Comparison of ENCODE assay signal across 8 cellular contexts in the genomic region with DNA sequence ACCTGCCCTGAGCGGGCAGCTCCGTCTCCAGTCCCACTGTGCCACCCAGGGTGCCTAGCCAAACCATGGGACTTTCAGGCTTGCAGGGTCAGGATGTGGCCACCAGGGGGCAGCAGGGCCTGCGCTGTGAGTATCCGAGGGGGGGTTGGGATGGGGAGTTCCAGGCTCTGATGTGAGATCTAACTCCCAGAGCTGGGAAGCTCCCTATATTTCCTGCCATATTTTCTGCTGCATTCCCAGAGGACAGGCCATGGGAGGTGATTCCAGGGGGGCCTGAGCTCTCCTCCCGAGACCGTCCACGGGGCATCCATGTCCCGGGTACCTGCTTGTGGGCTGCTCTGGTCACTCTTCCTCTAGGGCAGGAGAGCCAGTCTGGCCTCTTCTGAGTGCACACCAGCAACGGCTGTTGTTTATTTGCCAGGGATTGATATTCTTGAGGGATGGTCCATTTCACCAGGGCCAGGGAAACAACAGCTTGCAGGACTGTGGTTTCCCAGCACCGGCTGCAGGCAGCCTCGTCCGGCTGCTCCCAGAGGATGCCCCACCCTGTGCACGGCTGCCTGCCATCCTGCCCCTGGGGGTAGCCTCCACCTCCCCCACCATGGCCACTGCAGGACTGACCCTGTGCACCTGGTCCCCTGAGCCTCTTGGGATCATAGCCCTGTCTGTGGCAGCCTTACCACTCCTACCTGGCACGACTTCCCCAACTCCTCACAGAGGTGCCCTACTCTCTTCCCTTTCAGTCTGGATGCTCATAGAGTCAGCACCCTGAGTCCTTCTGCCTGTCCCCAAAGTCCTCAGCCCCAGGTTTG. TPM values are rescaled to one million over a fixed set of nuclear protein-coding genes. Genes with fewer than 3 reads are reported as not detected.
DNase-seq lines count a peak whose midpoint lies in the region; ATAC-seq and TF ChIP-seq lines count a peak whose summit lies in the region.

No MANE protein-coding gene starts in this region.

- no peaks in the 10 kb centered on the region for H3K79me2 ChIP-seq in SK-N-SH (ENCODE audit: insufficient read depth)

- WGBS in SK-N-SH (ENCODE audit: low lambda C conversion rate): 34% methylated on average over 11 of the region's 14 CpGs

- no peaks in the 10 kb centered on the region for H3K9me3 Mint-ChIP-seq in activated naive CD4-positive, alpha-beta T cell treated with anti-CD3 and anti-CD28 coated beads, Interleukin-2, amount 50 U/mL, for 24 hours
- H3K9me3 Mint-ChIP-seq in glutamatergic neuron (ENCODE audit: unreplicated experiment) (peaks cover 6% of the 10 kb centered on the region), type B pancreatic cell (no peaks in the 10 kb centered on the region)

- H3K9ac ChIP-seq in SK-N-SH: no peak overlapping the region

- no peaks in the 10 kb centered on the region for H3K9me3 ChIP-seq in SK-N-SH

- no peaks in the 10 kb centered on the region for H3K9me2 ChIP-seq in SK-N-SH

- no peaks in the 10 kb centered on the region for H4K20me1 ChIP-seq in SK-N-SH (ENCODE audit: insufficient read depth)

- no peak overlapping the region for H3K27ac Mint-ChIP-seq in activated naive CD4-positive, alpha-beta T cell treated with anti-CD3 and anti-CD28 coated beads, Interleukin-2, amount 50 U/mL, for 24 hours
- H3K27ac Mint-ChIP-seq in glutamatergic neuron (ENCODE audit: unreplicated experiment) (peak overlapping the region; percentile 96), type B pancreatic cell (peak overlapping the region; percentile 39)

- H3K36me3 Mint-ChIP-seq in activated naive CD4-positive, alpha-beta T cell treated with anti-CD3 and anti-CD28 coated beads, Interleukin-2, amount 50 U/mL, for 24 hours: no peaks in the 10 kb centered on the region
- no peaks in the 10 kb centered on the region for H3K36me3 Mint-ChIP-seq in glutamatergic neuron (ENCODE audit: unreplicated experiment)
- H3K36me3 Mint-ChIP-seq in type B pancreatic cell: no peaks in the 10 kb centered on the region

- peak overlapping the region; percentile 70 for H3K4me3 Mint-ChIP-seq in activated naive CD4-positive, alpha-beta T cell treated with anti-CD3 and anti-CD28 coated beads, Interleukin-2, amount 50 U/mL, for 24 hours
- H3K4me3 Mint-ChIP-seq in glutamatergic neuron (ENCODE audit: unreplicated experiment) (peak overlapping the region; percentile 90), type B pancreatic cell (peak overlapping the region; percentile 52)

- ATAC-seq in HG02840 (IDR thresholded peaks at IDR 0.05; ENCODE audit: low FRiP score, unreplicated experiment): no peak

- H3K27me3 Mint-ChIP-seq in activated naive CD4-positive, alpha-beta T cell treated with anti-CD3 and anti-CD28 coated beads, Interleukin-2, amount 50 U/mL, for 24 hours: no peaks in the 10 kb centered on the region
- H3K27me3 Mint-ChIP-seq in glutamatergic neuron (ENCODE audit: unreplicated experiment) (peaks cover 19% of the 10 kb centered on the region), type B pancreatic cell (peaks cover 4% of the 10 kb centered on the region)

- TF ChIP-seq CTCF in SK-N-SH (IDR thresholded peaks at IDR 0.05): peak; percentile 63
- peak; percentile 98 for TF ChIP-seq CTCF in glutamatergic neuron (IDR thresholded peaks at IDR 0.05; ENCODE audit: partially characterized antibody, unreplicated experiment)
- TF ChIP-seq CTCF in type B pancreatic cell (conservative IDR thresholded peaks at IDR 0.05): peak; percentile 96

- CTCF ChIA-PET in SK-N-SH (lab: Yijun Ruan, JAX): interaction anchor here (0.5 to 13.1 kb wide), 93 partner anchors 8 to 1166 kb away, joined by 3 to 194 read pairs (median 5); partner anchors contain the start of genes CD300LB, CD300LD and TTYH2

- H3K4me3 ChIP-seq in SK-N-SH (ENCODE audit: low read depth in 2 of 2, low read length in 1 of 2): no peak overlapping the region; a peak in 1 of 4 replicates

- H3K4me1 Mint-ChIP-seq in activated naive CD4-positive, alpha-beta T cell treated with anti-CD3 and anti-CD28 coated beads, Interleukin-2, amount 50 U/mL, for 24 hours: peaks cover 17% of the 10 kb centered on the region
- H3K4me1 Mint-ChIP-seq in glutamatergic neuron (ENCODE audit: low read depth, unreplicated experiment) (peaks cover 23% of the 10 kb centered on the region), type B pancreatic cell (ENCODE audit: unreplicated experiment) (no peaks in the 10 kb centered on the region)

- no peak for TF ChIP-seq EP300 in SK-N-SH (IDR thresholded peaks at IDR 0.05; ENCODE audit: borderline replicate concordance in 1 of 2, low read depth in 1 of 2, low read length in 1 of 2)

- no peaks in the 10 kb centered on the region for H3K27me3 ChIP-seq in SK-N-SH (ENCODE audit: insufficient read depth)

- in situ Hi-C loops in Caki2 (cut with HindIII; ENCODE audit: low pct_unique_long_range_greater_than_20kb, low sequenced_read_pairs): no loop called here

- H3K36me3 ChIP-seq in SK-N-SH (replicated peaks in 1 of 2; ENCODE audit: control insufficient read depth in 1 of 2, insufficient read depth in 2 of 2, low read length in 1 of 2): no peaks in the 10 kb centered on the region

- no peak overlapping the region for H3K4me2 ChIP-seq in SK-N-SH

- H3F3A ChIP-seq in SK-N-SH (replicated peaks; ENCODE audit: insufficient read depth): no peaks in the 10 kb centered on the region

- no peak overlapping the region for H3K27ac ChIP-seq in SK-N-SH (ENCODE audit: low read depth in 2 of 2, low read length in 1 of 2)

- TF ChIP-seq RAD21 in SK-N-SH (IDR thresholded peaks at IDR 0.05; ENCODE audit: low read length): peak; percentile 72

- DNase-seq in Caki2 (ENCODE audit: low read depth) (peak; percentile 41), HUDEP-2 (lab: John Stamatoyannopoulos, UW; ENCODE audit: unreplicated experiment in 76 of 76) (peak in 58 of 76 experiments; percentile 6 to 77 (median 42)), SK-N-SH (peak; percentile 95), glutamatergic neuron (peak; percentile 81), posterior cingulate gyrus (peak; percentile 65 to 97 (median 84)), type B pancreatic cell (ENCODE audit: extremely low spot score, unreplicated experiment) (no peak)

- intact Hi-C loops in posterior cingulate gyrus (cut with DNase I): no loop called here

- H3K4me1 ChIP-seq in SK-N-SH (ENCODE audit: control insufficient read depth in 1 of 2, insufficient read depth in 2 of 2, low read depth in 1 of 2, low read length in 1 of 2): peaks cover 0 to 5% of the 10 kb centered on the region in 2 experiments; a peak in 1 of 4 replicates

- no peak overlapping the region for H2AFZ ChIP-seq in SK-N-SH (ENCODE audit: low read depth)

- POLR2A ChIA-PET in SK-N-SH (lab: Yijun Ruan, JAX): no interaction called here

TF ChIP-seq in SK-N-SH, 30 proteins besides CTCF, POLR2A, EP300 and RAD21:
- peak; percentile 69; the same call in 1 of the 2 replicates for TF ChIP-seq SMC3 (IDR thresholded peaks at IDR 0.05; ENCODE audit: low read depth, low read length)
- TF ChIP-seq FOXM1 (IDR thresholded peaks at IDR 0.05; ENCODE audit: low read depth): no peak

RNA-seq across cellular contexts. Expression of gene GPR142, which starts 1.2 kb away (rescaled TPM):
- total RNA-seq in Caki2 (2014; rRNA removed; shearing (Covaris generic); ENCODE audit: low replicate concordance): not detected in 2 replicates
- polyA plus RNA-seq in SK-N-SH (2012; rRNA removed): not detected in 2 replicates
- polyA plus RNA-seq in SK-N-SH (2012; cell fraction: cytosol; rRNA removed): not detected in 2 replicates
- polyA plus RNA-seq in SK-N-SH (2012; cell fraction: nucleus; rRNA removed): not detected in 2 replicates
- total RNA-seq in glutamatergic neuron (ENCODE audit: unreplicated experiment): 20.7 TPM
- 4.1 and 8.8 TPM in 2 replicates for total RNA-seq in type B pancreatic cell (ENCODE audit: low replicate concordance)

RNA-seq across cellular contexts. Expression of gene BTBD17, which starts 6.9 kb away (rescaled TPM):
- total RNA-seq in Caki2 (2014; rRNA removed; shearing (Covaris generic); ENCODE audit: low replicate concordance): not detected in 2 replicates
- polyA plus RNA-seq in SK-N-SH (2012; rRNA removed): not detected in 2 replicates
- not detected in 2 replicates for polyA plus RNA-seq in SK-N-SH (2012; cell fraction: cytosol; rRNA removed)
- not detected in 2 replicates for polyA plus RNA-seq in SK-N-SH (2012; cell fraction: nucleus; rRNA removed)
- total RNA-seq in glutamatergic neuron (ENCODE audit: unreplicated experiment) (310 TPM), type B pancreatic cell (ENCODE audit: low replicate concordance) (5.2 and 5.7 TPM in 2 replicates)

RNA-seq across cellular contexts. Expression of gene KIF19, which starts 42.5 kb away (rescaled TPM):
- total RNA-seq in Caki2 (2014; rRNA removed; shearing (Covaris generic); ENCODE audit: low replicate concordance): not detected in 2 replicates
- not detected in 2 replicates for polyA plus RNA-seq in SK-N-SH (2012; rRNA removed)
- polyA plus RNA-seq in SK-N-SH (2012; cell fraction: cytosol; rRNA removed): not detected in 2 replicates
- not detected in 2 replicates for polyA plus RNA-seq in SK-N-SH (2012; cell fraction: nucleus; rRNA removed)
- total RNA-seq in glutamatergic neuron (ENCODE audit: unreplicated experiment) (80.8 TPM), type B pancreatic cell (ENCODE audit: low replicate concordance) (2.0 and 2.9 TPM in 2 replicates)

Comparison
In these comparisons a context has a peak if more than half of its experiments do, and no peak if none do; other contexts are left out.
1. RNA of gene BTBD17, which starts 6.9 kb away (total RNA-seq): 310 TPM in glutamatergic neuron (single experiment); 5.2 to 5.7 TPM in type B pancreatic cell and not detected in Caki2; every median in the first group is over 10 times any median in the second.
2. RNA of gene KIF19, which starts 42.5 kb away (total RNA-seq): 80.8 TPM in glutamatergic neuron (single experiment); 2.0 to 2.9 TPM in type B pancreatic cell and not detected in Caki2; every median in the first group is over 10 times any median in the second.
3. Peak in every context shown above with its lines, with median percentiles within 50 percentile points of each other: CTCF ChIP-seq and H3K4me3 Mint-ChIP-seq.